In the genomic region with DNA sequence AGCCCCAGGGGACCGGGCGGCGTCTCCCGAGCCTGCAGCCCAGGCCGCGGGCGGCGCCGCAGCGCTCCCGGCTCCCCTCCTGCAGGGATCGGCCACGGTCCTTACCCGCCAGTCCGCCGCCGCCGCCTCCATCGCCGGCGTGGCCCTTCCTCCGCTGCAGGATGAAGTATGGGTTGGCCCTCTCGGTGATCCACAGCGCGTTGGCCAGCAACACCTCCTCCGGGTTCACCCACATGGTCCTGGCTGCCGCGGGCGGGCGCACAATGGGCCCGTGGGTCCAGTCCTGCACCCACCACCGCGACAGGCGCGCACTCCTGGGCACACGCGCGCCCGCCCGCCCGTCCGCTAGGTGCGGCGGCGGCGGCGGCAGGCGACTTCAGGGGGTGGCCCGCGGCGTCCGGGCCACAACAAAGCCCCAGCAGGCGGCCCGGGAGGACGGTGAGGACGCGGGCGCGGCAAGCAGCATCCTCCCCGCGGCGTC, we compare ENCODE assay signal across 8 cellular contexts. TPM values are rescaled to one million over a fixed set of nuclear protein-coding genes. Genes with fewer than 3 reads are reported as not detected.
DNase-seq lines count a peak whose midpoint lies in the region; ATAC-seq and TF ChIP-seq lines count a peak whose summit lies in the region.

No MANE protein-coding gene starts in this region.

- no peak overlapping the region for H3K27ac Mint-ChIP-seq in activated T-cell treated with anti-CD3 and anti-CD28 coated beads, Interleukin-2, amount 50 U/mL, for 72 hours

- H3K36me3 ChIP-seq in HUES6 (ENCODE audit: control insufficient read depth, insufficient read depth, low read length) (no peaks in the 10 kb centered on the region), neutrophil (no peaks in the 10 kb centered on the region)

- H3K9ac ChIP-seq in HUES6 (ENCODE audit: low read length), result peak overlapping the region; percentile 61

- TF ChIP-seq CTCF in neutrophil (IDR thresholded peaks at IDR 0.05), result no peak

- no peaks in the 10 kb centered on the region for H3K36me3 Mint-ChIP-seq in activated T-cell treated with anti-CD3 and anti-CD28 coated beads, Interleukin-2, amount 50 U/mL, for 72 hours (ENCODE audit: insufficient read depth in 2 of 2)

- H3K27me3 ChIP-seq in HUES6 (ENCODE audit: control insufficient read depth, insufficient read depth, low read length) (peaks cover 87% of the 10 kb centered on the region), neutrophil (peaks cover 93% of the 10 kb centered on the region)

- no peaks in the 10 kb centered on the region for H3K9me3 ChIP-seq in HUES6 (ENCODE audit: control insufficient read depth, insufficient read depth, low read depth, low read length)
- no peaks in the 10 kb centered on the region for H3K9me3 ChIP-seq in neutrophil

- DNase-seq in SKM-1 treated with dmso at 0.1 percent for 144 hours (lab: John Stamatoyannopoulos, UW; ENCODE audit: unreplicated experiment) (peak; percentile 49), SKM-1 (lab: John Stamatoyannopoulos, UW; ENCODE audit: unreplicated experiment) (no peak), head of caudate nucleus (peak in 34 of 42 donors; percentile 9 to 66 (median 33)), mesenteric fat pad (ENCODE audit: low spot score) (no peak)
- peak; percentile 23 to 26 for DNase-seq in activated T-cell treated with anti-CD3 and anti-CD28 coated beads, Interleukin-2, amount 50 U/mL, for 72 hours

- no peaks in the 10 kb centered on the region for H3K4me1 Mint-ChIP-seq in activated T-cell treated with anti-CD3 and anti-CD28 coated beads, Interleukin-2, amount 50 U/mL, for 72 hours (ENCODE audit: low read depth)

- peak; percentile 47 for ATAC-seq in GM21529 (IDR thresholded peaks at IDR 0.05; ENCODE audit: unreplicated experiment)
- ATAC-seq in activated T-cell treated with anti-CD3 and anti-CD28 coated beads, Interleukin-2, amount 50 U/mL, for 72 hours (replicated peaks in 1 of 2), result peak; percentile 72 to 80

- H3K27ac ChIP-seq in HUES6 (ENCODE audit: low read depth, low read length) (no peak overlapping the region), neutrophil (no peak overlapping the region)

- H3K4me3 ChIP-seq in HUES6 (ENCODE audit: low read depth, low read length), result peak overlapping the region; percentile 57
- H3K4me3 ChIP-seq in neutrophil (ENCODE audit: low read depth in 1 of 2, low read length in 1 of 2), result peak overlapping the region; percentile 31 to 45

- H3K4me1 ChIP-seq in HUES6 (ENCODE audit: control insufficient read depth, insufficient read depth, low read length), result peaks cover 10% of the 10 kb centered on the region; the same call in 1 of the 2 replicates
- peaks cover 7 to 18% of the 10 kb centered on the region in 2 experiments for H3K4me1 ChIP-seq in neutrophil (ENCODE audit: control insufficient read depth in 1 of 2, insufficient read depth in 1 of 2, low read depth in 1 of 2, low read length in 1 of 2)

- intact Hi-C loops in head of caudate nucleus (cut with DNase I), result no loop called here

- H3K9me3 Mint-ChIP-seq in activated T-cell treated with anti-CD3 and anti-CD28 coated beads, Interleukin-2, amount 50 U/mL, for 72 hours, result no peaks in the 10 kb centered on the region

- H3K27me3 Mint-ChIP-seq in activated T-cell treated with anti-CD3 and anti-CD28 coated beads, Interleukin-2, amount 50 U/mL, for 72 hours (ENCODE audit: low read depth), result peaks cover 73% of the 10 kb centered on the region

- H3K4me3 Mint-ChIP-seq in activated T-cell treated with anti-CD3 and anti-CD28 coated beads, Interleukin-2, amount 50 U/mL, for 72 hours, result peak overlapping the region; percentile 61 to 73

RNA-seq across cellular contexts. Expression of a gene that starts 0.3 kb away (rescaled TPM):
- not detected for total RNA-seq in activated T-cell treated with anti-CD3 and anti-CD28 coated beads, Interleukin-2, amount 50 U/mL, for 72 hours
- total RNA-seq in mesenteric fat pad, result 55.5 TPM

Comparison
In these comparisons a context has a peak if more than half of its experiments do, and no peak if none do; other contexts are left out.
1. DNase-seq: peak in SKM-1 treated with dmso at 0.1 percent for 144 hours (single experiment), activated T-cell treated with anti-CD3 and anti-CD28 coated beads, Interleukin-2, amount 50 U/mL, for 72 hours (2 of 2) and head of caudate nucleus (34 of 42); none in SKM-1 (single experiment) and mesenteric fat pad (single experiment).
2. RNA of a gene that starts 0.3 kb away (total RNA-seq): 55.5 TPM in mesenteric fat pad (single experiment); not detected in activated T-cell treated with anti-CD3 and anti-CD28 coated beads, Interleukin-2, amount 50 U/mL, for 72 hours; every median in the first group is over 10 times any median in the second.